ENCODE assay signal across 15 cellular contexts in the genomic region with DNA sequence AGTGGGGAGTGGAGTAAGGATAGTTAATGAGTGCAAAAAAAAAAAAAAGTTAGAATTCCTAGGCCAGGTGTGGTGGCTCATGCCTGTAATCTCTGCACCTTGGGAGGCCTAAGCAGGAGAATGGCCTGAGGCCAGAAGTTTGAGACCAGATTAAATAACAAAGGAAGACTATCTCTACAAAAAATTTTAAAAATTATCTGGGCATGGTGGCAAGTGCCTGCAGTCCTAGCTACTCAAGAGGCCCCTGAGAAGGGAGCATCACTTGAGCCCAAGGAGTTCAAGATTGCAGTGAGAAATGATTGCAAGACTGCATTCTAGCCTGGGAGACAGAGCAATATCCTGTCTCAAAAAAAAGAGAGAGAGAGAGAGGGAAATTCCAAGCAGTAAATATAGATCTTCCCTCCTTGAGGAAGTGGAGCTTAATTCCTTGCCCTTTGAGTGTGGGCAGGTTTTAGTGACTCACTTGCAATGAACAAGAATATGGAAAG. TPM values are rescaled to one million over a fixed set of nuclear protein-coding genes. Genes with fewer than 3 reads are reported as not detected.
DNase-seq lines count a peak whose midpoint lies in the region; TF ChIP-seq lines count a peak whose summit lies in the region.
"Had no signal": no experiment of that assay in that cellular context is flagged by ENCODE, and none has a peak within 500 bp of the region (broad histone marks: within the 10 kb centered on the region; RNA-seq: fewer than 3 reads in every experiment).

No MANE protein-coding gene starts in this region.

- H3K27ac ChIP-seq in mesendoderm (ENCODE audit: low read depth, low read length): no peak overlapping the region
- H3K27ac ChIP-seq: BLaER1 had no signal

- H2BK120ac ChIP-seq in mesendoderm (ENCODE audit: low read depth, low read length): no peak overlapping the region

- H4K5ac ChIP-seq in mesendoderm (ENCODE audit: low read length): no peak overlapping the region

- no peaks in the 10 kb centered on the region for H3K27me3 ChIP-seq in mesendoderm (ENCODE audit: insufficient read depth, low read length, poor library complexity)
- H3K27me3 ChIP-seq: BLaER1 had no signal

- H3K9me3 Mint-ChIP-seq in CD14-positive monocyte: peaks cover 0 to 9% (median 1%) of the 10 kb centered on the region in 7 donors
- H3K9me3 Mint-ChIP-seq: activated T-cell treated with anti-CD3 and anti-CD28 coated beads, Interleukin-2, amount 50 U/mL, for 72 hours had no signal

- H3K9ac ChIP-seq in mesendoderm (ENCODE audit: low read length): no peak overlapping the region
- H3K9ac ChIP-seq: BLaER1 had no signal

- TF ChIP-seq CTCF in CD14-positive monocyte (IDR thresholded peaks at IDR 0.05): no peak

- H3K23ac ChIP-seq in mesendoderm (ENCODE audit: low read length): no peak overlapping the region

- H3K36me3 Mint-ChIP-seq in CD14-positive monocyte: no peaks in the 10 kb centered on the region

- no peaks in the 10 kb centered on the region for H3K4me1 Mint-ChIP-seq in CD14-positive monocyte

- no peak overlapping the region for H4K8ac ChIP-seq in mesendoderm (ENCODE audit: low read depth, low read length)

- peaks cover 0 to 5% (median 2%) of the 10 kb centered on the region in 3 donors for H3K27me3 Mint-ChIP-seq in CD14-positive monocyte (ENCODE audit: low read depth in 3 of 3)

- intact Hi-C loops in CD14-positive monocyte (cut with micrococcal nuclease): no loop called here

- no peak overlapping the region for H3K4me3 Mint-ChIP-seq in CD14-positive monocyte
- H3K4me3 Mint-ChIP-seq: activated T-cell treated with anti-CD3 and anti-CD28 coated beads, Interleukin-2, amount 50 U/mL, for 72 hours; T-helper 17 cell had no signal

- DNase-seq in AG20443 (ENCODE audit: low spot score) (peak; percentile 11), HS-5 (ENCODE audit: low read depth) (peak; percentile 40), dedifferentiated amniotic fluid mesenchymal stem cell (ENCODE audit: extremely low spot score) (peak; percentile 20), mesendoderm (peak; percentile 74), mucosa of gallbladder (ENCODE audit: low spot score) (no peak), GM19238 (ENCODE audit: insufficient read length, low spot score) (no peak), DMS 273 (lab: John Stamatoyannopoulos, UW; ENCODE audit: unreplicated experiment) (no peak), CD14-positive monocyte (ENCODE audit: low spot score) (no peak)
- DNase-seq: activated CD4-positive, alpha-beta T cell treated with anti-CD3 and anti-CD28 coated beads for 4 hours; activated T-cell treated with anti-CD3 and anti-CD28 coated beads, Interleukin-2, amount 50 U/mL, for 72 hours; hypothalamus; Karpas-422; stimulated activated CD4-positive, alpha-beta T cell treated with anti-CD3 and anti-CD28 coated beads, Interleukin-1b, Interleukin-23, amount 100 ng/mL, for 48 hours; T-helper 17 cell had no signal

- H3K4ac ChIP-seq in mesendoderm (ENCODE audit: low read depth, low read length): no peak overlapping the region

- H3K4me1 ChIP-seq in mesendoderm (ENCODE audit: control insufficient read depth, low read depth, low read length): no peaks in the 10 kb centered on the region
- H3K4me1 ChIP-seq: BLaER1 had no signal

- H3K4me3 ChIP-seq in mesendoderm (ENCODE audit: low read length): no peak overlapping the region
- H3K4me3 ChIP-seq: BLaER1 had no signal

- H3K18ac ChIP-seq in mesendoderm (ENCODE audit: low read length): no peak overlapping the region

- no peak overlapping the region for H3K4me2 ChIP-seq in mesendoderm (ENCODE audit: low read length)
- H3K4me2 ChIP-seq: BLaER1 had no signal

- no peaks in the 10 kb centered on the region for H3K79me2 ChIP-seq in mesendoderm (ENCODE audit: control insufficient read depth, insufficient read depth, low read length)

- no peak overlapping the region for H2AK5ac ChIP-seq in mesendoderm (ENCODE audit: low read length)

- no peak overlapping the region for H2BK15ac ChIP-seq in mesendoderm (replicated peaks; ENCODE audit: low read depth)

- no peak overlapping the region for H3K56ac ChIP-seq in mesendoderm (ENCODE audit: low read length)

- H3K36me3 ChIP-seq in mesendoderm (ENCODE audit: control insufficient read depth, insufficient read depth, low read length): no peaks in the 10 kb centered on the region
- H3K36me3 ChIP-seq: BLaER1 had no signal

- H3K79me1 ChIP-seq in mesendoderm (ENCODE audit: low read length): no peaks in the 10 kb centered on the region

- H3K27ac Mint-ChIP-seq in CD14-positive monocyte: no peak overlapping the region
- H3K27ac Mint-ChIP-seq: activated T-cell treated with anti-CD3 and anti-CD28 coated beads, Interleukin-2, amount 50 U/mL, for 72 hours; T-helper 17 cell had no signal

- no peak overlapping the region for H2BK5ac ChIP-seq in mesendoderm (ENCODE audit: low read length)

RNA-seq across cellular contexts. Expression of a gene that starts 19.5 kb away (rescaled TPM):
- polyA plus RNA-seq in mesendoderm (2013, experiment 1 of 2): 23.1 TPM
- 23.3 TPM for polyA plus RNA-seq in mesendoderm (2013, experiment 2 of 2)
- 22.6 TPM for total RNA-seq in mucosa of gallbladder
- polyA plus RNA-seq in CD14-positive monocyte: 10 to 100 TPM in 1 of 2 donors, 1 to 10 TPM in 1; 7.4 to 11.0 TPM

Comparison
In these comparisons a context has a peak if more than half of its experiments do, and no peak if none do; other contexts are left out.
1. DNase-seq: peak in AG20443 (single experiment), HS-5 (single experiment), dedifferentiated amniotic fluid mesenchymal stem cell (single experiment) and mesendoderm (single experiment); none in mucosa of gallbladder (single experiment), GM19238 (single experiment), DMS 273 (single experiment) and CD14-positive monocyte (single experiment).